ENCODE assay signal across 16 cellular contexts in genomic region chr18:56221195-56222065, GRCh38.
"Had no signal": no experiment of that assay in that cellular context is flagged by ENCODE, and none has a peak within 500 bp of the region (broad histone marks: within the 10 kb centered on the region; RNA-seq: fewer than 3 reads in every experiment).

No MANE protein-coding gene starts in this region.

- DNase-seq: activated CD4-positive, alpha-beta T cell treated with anti-CD3 and anti-CD28 coated beads, Interleukin-2, amount 50 U/mL, for 4 hours; activated CD4-positive, CD25-positive, alpha-beta regulatory T cell treated with anti-CD3 and anti-CD28 coated beads, Interleukin-2, amount 50 U/mL, for 72 hours; activated effector memory CD4-positive, alpha-beta T cell treated with Interleukin-2 at 50 U/mL for 16 hours; activated T-cell treated with anti-CD3 and anti-CD28 coated beads, Interleukin-2, amount 50 U/mL, for 24 hours; endodermal cell; erythroblast; thyroid gland had no signal

- H3K27ac Mint-ChIP-seq: activated naive CD4-positive, alpha-beta T cell treated with anti-CD3 and anti-CD28 coated beads, Interleukin-2, amount 50 U/mL, for 24 hours; activated T-cell treated with anti-CD3 and anti-CD28 coated beads, Interleukin-2, amount 50 U/mL, for 24 hours; endodermal cell; mesothelial cell of epicardium; stimulated activated effector memory CD8-positive, alpha-beta T cell treated with anti-CD3 and anti-CD28 coated beads, Interleukin-12 subunit alpha, Interleukin-12 subunit beta, amount 100 ng/mL, for 72 hours had no signal

- ATAC-seq: stimulated activated effector memory CD8-positive, alpha-beta T cell treated with anti-CD3 and anti-CD28 coated beads, Interleukin-12 subunit alpha, Interleukin-12 subunit beta, amount 100 ng/mL, for 72 hours had no signal

- H2AFZ ChIP-seq: hepatocyte had no signal

- H3K27me3 Mint-ChIP-seq: activated naive CD4-positive, alpha-beta T cell treated with anti-CD3 and anti-CD28 coated beads, Interleukin-2, amount 50 U/mL, for 24 hours; activated T-cell treated with anti-CD3 and anti-CD28 coated beads, Interleukin-2, amount 50 U/mL, for 24 hours; brain; central memory CD8-positive, alpha-beta T cell had no signal

- H3K27me3 ChIP-seq: hepatocyte, right atrium auricular region, thyroid gland, vagina had no signal

- H3K79me2 ChIP-seq: hepatocyte had no signal

- H3K4me1 ChIP-seq: right atrium auricular region, thyroid gland, vagina had no signal

- H3K27ac ChIP-seq: hepatocyte, right atrium auricular region, thyroid gland, vagina had no signal

- H3K4me2 ChIP-seq: hepatocyte, smooth muscle cell had no signal

- H3K36me3 ChIP-seq: right atrium auricular region, thyroid gland, vagina had no signal

- H3K4me3 ChIP-seq: hepatocyte, right atrium auricular region, smooth muscle cell, thyroid gland, vagina had no signal

- H3K9me3 ChIP-seq: right atrium auricular region, thyroid gland, vagina had no signal

- H3K9me3 Mint-ChIP-seq: activated naive CD4-positive, alpha-beta T cell treated with anti-CD3 and anti-CD28 coated beads, Interleukin-2, amount 50 U/mL, for 24 hours; activated T-cell treated with anti-CD3 and anti-CD28 coated beads, Interleukin-2, amount 50 U/mL, for 24 hours; endodermal cell had no signal

- H3K4me3 Mint-ChIP-seq: activated naive CD4-positive, alpha-beta T cell treated with anti-CD3 and anti-CD28 coated beads, Interleukin-2, amount 50 U/mL, for 24 hours; activated T-cell treated with anti-CD3 and anti-CD28 coated beads, Interleukin-2, amount 50 U/mL, for 24 hours; brain; central memory CD8-positive, alpha-beta T cell; endodermal cell; mesothelial cell of epicardium; stimulated activated effector memory CD8-positive, alpha-beta T cell treated with anti-CD3 and anti-CD28 coated beads, Interleukin-12 subunit alpha, Interleukin-12 subunit beta, amount 100 ng/mL, for 72 hours had no signal

- H3K4me1 Mint-ChIP-seq: activated naive CD4-positive, alpha-beta T cell treated with anti-CD3 and anti-CD28 coated beads, Interleukin-2, amount 50 U/mL, for 24 hours; brain; central memory CD8-positive, alpha-beta T cell; endodermal cell; stimulated activated effector memory CD8-positive, alpha-beta T cell treated with anti-CD3 and anti-CD28 coated beads, Interleukin-12 subunit alpha, Interleukin-12 subunit beta, amount 100 ng/mL, for 72 hours had no signal

- H3K36me3 Mint-ChIP-seq: activated naive CD4-positive, alpha-beta T cell treated with anti-CD3 and anti-CD28 coated beads, Interleukin-2, amount 50 U/mL, for 24 hours; brain; mesothelial cell of epicardium; stimulated activated effector memory CD8-positive, alpha-beta T cell treated with anti-CD3 and anti-CD28 coated beads, Interleukin-12 subunit alpha, Interleukin-12 subunit beta, amount 100 ng/mL, for 72 hours had no signal
